Comparison of ENCODE assay signal across 8 cellular contexts in genomic region chr16:53509906-53510703, GRCh38. TPM values are rescaled to one million over a fixed set of nuclear protein-coding genes. Genes with fewer than 3 reads are reported as not detected.
A peak's percentile ranks its signal among the peaks of the same experiment; 100 is the strongest.
DNase-seq lines count a peak whose midpoint lies in the region; ATAC-seq and TF ChIP-seq lines count a peak whose summit lies in the region.

No MANE protein-coding gene starts in this region.

- H3K4me1 Mint-ChIP-seq in activated naive CD4-positive, alpha-beta T cell treated with anti-CD3 and anti-CD28 coated beads, Interleukin-2, amount 50 U/mL, for 24 hours: peaks cover 27% of the 10 kb centered on the region
- H3K4me1 Mint-ChIP-seq in osteocyte (ENCODE audit: unreplicated experiment): peaks cover 6% of the 10 kb centered on the region

- H3K9me3 Mint-ChIP-seq in activated naive CD4-positive, alpha-beta T cell treated with anti-CD3 and anti-CD28 coated beads, Interleukin-2, amount 50 U/mL, for 24 hours: no peaks in the 10 kb centered on the region
- no peaks in the 10 kb centered on the region for H3K9me3 Mint-ChIP-seq in osteocyte (ENCODE audit: unreplicated experiment)

- H3K27me3 Mint-ChIP-seq in activated naive CD4-positive, alpha-beta T cell treated with anti-CD3 and anti-CD28 coated beads, Interleukin-2, amount 50 U/mL, for 24 hours: no peaks in the 10 kb centered on the region
- peaks cover 2% of the 10 kb centered on the region for H3K27me3 Mint-ChIP-seq in osteocyte (ENCODE audit: unreplicated experiment)

- peaks cover 4% of the 10 kb centered on the region for H3K36me3 Mint-ChIP-seq in activated naive CD4-positive, alpha-beta T cell treated with anti-CD3 and anti-CD28 coated beads, Interleukin-2, amount 50 U/mL, for 24 hours
- no peaks in the 10 kb centered on the region for H3K36me3 Mint-ChIP-seq in osteocyte (ENCODE audit: unreplicated experiment)

- ATAC-seq in HG03196 (IDR thresholded peaks at IDR 0.05; ENCODE audit: unreplicated experiment) (peak; percentile 52), GM18873 (IDR thresholded peaks at IDR 0.05; ENCODE audit: low FRiP score, unreplicated experiment) (no peak)

- no peak overlapping the region for H3K27ac Mint-ChIP-seq in activated naive CD4-positive, alpha-beta T cell treated with anti-CD3 and anti-CD28 coated beads, Interleukin-2, amount 50 U/mL, for 24 hours
- H3K27ac Mint-ChIP-seq in osteocyte (ENCODE audit: unreplicated experiment): no peak overlapping the region

- DNase-seq in NCI-H524 (lab: John Stamatoyannopoulos, UW) (peak; percentile 29 to 65), NCI-H524 treated with DMSO at 0.1 percent for 48 hours (lab: John Stamatoyannopoulos, UW) (no peak), OCI-M1 (lab: John Stamatoyannopoulos, UW) (peak; percentile 61), globus pallidus (ENCODE audit: low spot score) (peak; percentile 79), osteocyte (ENCODE audit: extremely low spot score, unreplicated experiment) (peak; percentile 87)

- peak overlapping the region; percentile 47 for H3K4me3 Mint-ChIP-seq in activated naive CD4-positive, alpha-beta T cell treated with anti-CD3 and anti-CD28 coated beads, Interleukin-2, amount 50 U/mL, for 24 hours
- H3K4me3 Mint-ChIP-seq in osteocyte (ENCODE audit: unreplicated experiment): no peak overlapping the region

- TF ChIP-seq CTCF in osteocyte (IDR thresholded peaks at IDR 0.05): peak; percentile 96

RNA-seq across cellular contexts. Expression of gene AKTIP, which starts 7.1 kb away (rescaled TPM):
- total RNA-seq in osteocyte: 27.3 and 29.2 TPM in 2 replicates
